Comparison of ENCODE assay signal across 15 cellular contexts in the genomic region with DNA sequence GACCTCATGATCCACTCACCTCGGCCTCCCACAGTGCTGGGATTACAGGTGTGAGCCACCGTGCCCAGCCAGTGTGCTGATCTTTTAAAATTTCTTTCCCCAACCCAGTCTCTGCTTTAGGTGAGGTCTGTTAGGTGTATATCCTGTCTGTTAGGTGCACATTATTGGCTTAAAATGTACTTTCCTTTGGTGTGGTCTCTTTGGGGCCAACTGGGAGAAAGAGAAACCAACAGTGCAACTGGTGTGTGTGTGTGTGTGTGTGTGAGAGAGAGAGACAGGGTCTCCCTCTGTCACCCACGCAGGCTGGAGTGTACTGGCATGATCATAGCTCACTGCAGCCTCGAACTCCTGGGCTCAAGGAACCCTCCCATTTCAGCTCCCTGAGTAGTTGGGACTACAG. TPM values are rescaled to one million over a fixed set of nuclear protein-coding genes. Genes with fewer than 3 reads are reported as not detected.
DNase-seq lines count a peak whose midpoint lies in the region; ATAC-seq and TF ChIP-seq lines count a peak whose summit lies in the region.
"Had no signal": no experiment of that assay in that cellular context is flagged by ENCODE, and none has a peak within 500 bp of the region (broad histone marks: within the 10 kb centered on the region; RNA-seq: fewer than 3 reads in every experiment).

No MANE protein-coding gene starts in this region.

- no peaks in the 10 kb centered on the region for H3K36me3 Mint-ChIP-seq in activated T-cell treated with anti-CD3 and anti-CD28 coated beads, Interleukin-2, amount 50 U/mL, for 72 hours (ENCODE audit: insufficient read depth in 2 of 2)
- H3K36me3 Mint-ChIP-seq in CD8-positive, alpha-beta memory T cell: no peaks in the 10 kb centered on the region
- H3K36me3 Mint-ChIP-seq in activated CD8-positive, alpha-beta T cell treated with anti-CD3 and anti-CD28 coated beads for 36 hours (ENCODE audit: low read depth): no peaks in the 10 kb centered on the region
- H3K36me3 Mint-ChIP-seq in naive thymus-derived CD8-positive, alpha-beta T cell: no peaks in the 10 kb centered on the region
- H3K36me3 Mint-ChIP-seq in endothelial cell (ENCODE audit: low read depth, unreplicated experiment): peaks cover 34% of the 10 kb centered on the region

- peaks cover 7% of the 10 kb centered on the region for H3K4me1 Mint-ChIP-seq in activated T-cell treated with anti-CD3 and anti-CD28 coated beads, Interleukin-2, amount 50 U/mL, for 72 hours (ENCODE audit: low read depth)
- H3K4me1 Mint-ChIP-seq in CD8-positive, alpha-beta memory T cell: peaks cover 6 to 11% (median 9%) of the 10 kb centered on the region in 3 donors
- peaks cover 7% of the 10 kb centered on the region for H3K4me1 Mint-ChIP-seq in activated CD8-positive, alpha-beta T cell treated with anti-CD3 and anti-CD28 coated beads for 36 hours (ENCODE audit: low read depth)
- H3K4me1 Mint-ChIP-seq in naive thymus-derived CD8-positive, alpha-beta T cell: peaks cover 7 to 35% (median 18%) of the 10 kb centered on the region in 4 donors
- no peaks in the 10 kb centered on the region for H3K4me1 Mint-ChIP-seq in endothelial cell (ENCODE audit: unreplicated experiment)

- no peaks in the 10 kb centered on the region for H3K27me3 ChIP-seq in CD8-positive, alpha-beta memory T cell (ENCODE audit: insufficient read depth, low read length, poor library complexity, severe bottlenecking)

- no peaks in the 10 kb centered on the region for H3K27me3 Mint-ChIP-seq in activated T-cell treated with anti-CD3 and anti-CD28 coated beads, Interleukin-2, amount 50 U/mL, for 72 hours (ENCODE audit: low read depth)
- H3K27me3 Mint-ChIP-seq in CD8-positive, alpha-beta memory T cell: peaks cover 0 to 4% of the 10 kb centered on the region in 2 donors
- H3K27me3 Mint-ChIP-seq in activated CD8-positive, alpha-beta T cell treated with anti-CD3 and anti-CD28 coated beads for 36 hours: no peaks in the 10 kb centered on the region
- H3K27me3 Mint-ChIP-seq in naive thymus-derived CD8-positive, alpha-beta T cell: no peaks in the 10 kb centered on the region
- peaks cover 5% of the 10 kb centered on the region for H3K27me3 Mint-ChIP-seq in endothelial cell (ENCODE audit: unreplicated experiment)

- ATAC-seq in activated T-cell treated with anti-CD3 and anti-CD28 coated beads, Interleukin-2, amount 50 U/mL, for 72 hours (replicated peaks in 1 of 2): peak; percentile 35 to 59
- ATAC-seq in activated CD8-positive, alpha-beta T cell treated with anti-CD3 and anti-CD28 coated beads for 36 hours: peak; percentile 79
- peak; percentile 60 to 96 for ATAC-seq in naive thymus-derived CD8-positive, alpha-beta T cell
- ATAC-seq: K562 had no signal

- intact Hi-C loops in activated CD8-positive, alpha-beta T cell treated with anti-CD3 and anti-CD28 coated beads for 36 hours (cut with micrococcal nuclease): no loop called here

- no peaks in the 10 kb centered on the region for H3K36me3 ChIP-seq in CD8-positive, alpha-beta memory T cell (ENCODE audit: insufficient read depth, low read length)

- no peak for DNase-seq in activated T-cell treated with anti-CD3 and anti-CD28 coated beads, Interleukin-2, amount 50 U/mL, for 72 hours
- no peak for DNase-seq in activated T-cell treated with anti-CD3 and anti-CD28 coated beads, Interleukin-2, amount 50 U/mL, for 48 hours
- peak in 2 of 5 donors; percentile 34 to 41 for DNase-seq in CD8-positive, alpha-beta memory T cell
- peak; percentile 31 for DNase-seq in activated CD8-positive, alpha-beta T cell treated with anti-CD3 and anti-CD28 coated beads for 36 hours
- DNase-seq in naive thymus-derived CD8-positive, alpha-beta T cell: peak in 3 of 10 donors; percentile 16 to 60 (median 53)
- no peak for DNase-seq in NCI-H1417 (lab: John Stamatoyannopoulos, UW)
- DNase-seq in endothelial cell (ENCODE audit: low spot score): no peak
- DNase-seq: GF-D8, GOT3, NCI-H1092, NCI-H1694 treated with DMSO at 0.1 percent for 48 hours, NCI-H446, NCI-H82, SHP77 treated with DMSO at 0.1 percent for 48 hours had no signal

- H3K4me3 ChIP-seq in CD8-positive, alpha-beta memory T cell (ENCODE audit: low read length): no peak overlapping the region
- H3K4me3 ChIP-seq: K562 had no signal

- peaks cover 11% of the 10 kb centered on the region for H3K4me1 ChIP-seq in CD8-positive, alpha-beta memory T cell (ENCODE audit: insufficient read depth, low read length)

- peak overlapping the region in 1 of 2 donors; percentile 29 for H3K4me3 Mint-ChIP-seq in activated T-cell treated with anti-CD3 and anti-CD28 coated beads, Interleukin-2, amount 50 U/mL, for 72 hours
- peak overlapping the region in 2 of 7 donors; percentile 44 to 58 for H3K4me3 Mint-ChIP-seq in CD8-positive, alpha-beta memory T cell
- H3K4me3 Mint-ChIP-seq in activated CD8-positive, alpha-beta T cell treated with anti-CD3 and anti-CD28 coated beads for 36 hours: no peak overlapping the region
- peak overlapping the region in 7 of 10 donors; percentile 19 to 71 (median 59) for H3K4me3 Mint-ChIP-seq in naive thymus-derived CD8-positive, alpha-beta T cell
- no peak overlapping the region for H3K4me3 Mint-ChIP-seq in endothelial cell (ENCODE audit: unreplicated experiment)

- POLR2A ChIA-PET in CD8-positive, alpha-beta memory T cell (lab: Charles Lee): no interaction called here
- POLR2A ChIA-PET in activated CD8-positive, alpha-beta T cell treated with anti-CD3 and anti-CD28 coated beads for 36 hours (lab: Charles Lee): interaction anchor here (1.0 kb wide), 1 partner anchor 84 kb away, joined by 4 read pairs; no protein-coding TSS in a partner anchor
- POLR2A ChIA-PET in naive thymus-derived CD8-positive, alpha-beta T cell (lab: Charles Lee): interaction anchor here (0.7 kb wide), 1 partner anchor 490 kb away, joined by 4 read pairs; no protein-coding TSS in a partner anchor

- no peaks in the 10 kb centered on the region for H3K9me3 ChIP-seq in CD8-positive, alpha-beta memory T cell (ENCODE audit: low read length)

- CTCF ChIA-PET in CD8-positive, alpha-beta memory T cell (lab: Charles Lee): no interaction called here
- CTCF ChIA-PET in activated CD8-positive, alpha-beta T cell treated with anti-CD3 and anti-CD28 coated beads for 36 hours (lab: Charles Lee): interaction anchor here (0.7 to 2.3 kb wide), 3 partner anchors 14 to 308 kb away, joined by 3 to 14 read pairs (median 4); no protein-coding TSS in a partner anchor

- H3K9me3 Mint-ChIP-seq in activated T-cell treated with anti-CD3 and anti-CD28 coated beads, Interleukin-2, amount 50 U/mL, for 72 hours: no peaks in the 10 kb centered on the region
- no peaks in the 10 kb centered on the region for H3K9me3 Mint-ChIP-seq in CD8-positive, alpha-beta memory T cell
- no peaks in the 10 kb centered on the region for H3K9me3 Mint-ChIP-seq in activated CD8-positive, alpha-beta T cell treated with anti-CD3 and anti-CD28 coated beads for 36 hours
- H3K9me3 Mint-ChIP-seq in naive thymus-derived CD8-positive, alpha-beta T cell: no peaks in the 10 kb centered on the region
- no peaks in the 10 kb centered on the region for H3K9me3 Mint-ChIP-seq in endothelial cell (ENCODE audit: unreplicated experiment)

- no peak overlapping the region for H3K27ac Mint-ChIP-seq in activated T-cell treated with anti-CD3 and anti-CD28 coated beads, Interleukin-2, amount 50 U/mL, for 72 hours
- peak overlapping the region in 7 of 8 donors; percentile 23 to 83 (median 73) for H3K27ac Mint-ChIP-seq in CD8-positive, alpha-beta memory T cell
- H3K27ac Mint-ChIP-seq in activated CD8-positive, alpha-beta T cell treated with anti-CD3 and anti-CD28 coated beads for 36 hours: peak overlapping the region; percentile 31
- H3K27ac Mint-ChIP-seq in naive thymus-derived CD8-positive, alpha-beta T cell: peak overlapping the region; percentile 22 to 92 (median 84)
- no peak overlapping the region for H3K27ac Mint-ChIP-seq in endothelial cell (ENCODE audit: unreplicated experiment)

- H3K27ac ChIP-seq in CD8-positive, alpha-beta memory T cell (ENCODE audit: low read depth, low read length): no peak overlapping the region

- no peak for TF ChIP-seq CTCF in activated CD8-positive, alpha-beta T cell treated with anti-CD3 and anti-CD28 coated beads for 36 hours (IDR thresholded peaks at IDR 0.05)
- TF ChIP-seq CTCF in endothelial cell (IDR thresholded peaks at IDR 0.05; ENCODE audit: unreplicated experiment): no peak

RNA-seq across cellular contexts. Expression of a gene that starts 50.3 kb away (rescaled TPM):
- 10 to 100 TPM; 26.8 to 38.8 TPM for total RNA-seq in activated T-cell treated with anti-CD3 and anti-CD28 coated beads, Interleukin-2, amount 50 U/mL, for 72 hours
- total RNA-seq in CD8-positive, alpha-beta memory T cell: 10 to 100 TPM; 19.2 to 21.7 TPM
- polyA plus RNA-seq in CD8-positive, alpha-beta memory T cell: 46.0 TPM
- 10 to 100 TPM; 16.8 to 17.5 TPM for total RNA-seq in activated CD8-positive, alpha-beta T cell treated with anti-CD3 and anti-CD28 coated beads for 36 hours
- 10 to 100 TPM; 45.2 to 48.5 TPM for total RNA-seq in naive thymus-derived CD8-positive, alpha-beta T cell
- polyA plus RNA-seq in naive thymus-derived CD8-positive, alpha-beta T cell: 10 to 100 TPM; 32.4 to 41.7 (median 32.8) TPM
- total RNA-seq in endothelial cell (ENCODE audit: unreplicated experiment): 11.7 TPM

RNA-seq across cellular contexts. Expression of a gene that starts 54.1 kb away (rescaled TPM):
- 1 to 10 TPM in 1 of 2 donors, under 1 TPM in 1; 0.69 to 1.6 TPM for total RNA-seq in activated T-cell treated with anti-CD3 and anti-CD28 coated beads, Interleukin-2, amount 50 U/mL, for 72 hours
- under 1 TPM; 0.18 to 0.33 TPM for total RNA-seq in CD8-positive, alpha-beta memory T cell
- polyA plus RNA-seq in CD8-positive, alpha-beta memory T cell: 0.48 TPM
- 1 to 10 TPM; 1.3 to 1.9 TPM for total RNA-seq in activated CD8-positive, alpha-beta T cell treated with anti-CD3 and anti-CD28 coated beads for 36 hours
- under 1 TPM; 0.10 to 0.19 TPM for total RNA-seq in naive thymus-derived CD8-positive, alpha-beta T cell
- under 1 TPM; 0.13 to 0.51 (median 0.22) TPM for polyA plus RNA-seq in naive thymus-derived CD8-positive, alpha-beta T cell
- total RNA-seq in endothelial cell (ENCODE audit: unreplicated experiment): 22.9 TPM

Comparison
In these comparisons a context has a peak if more than half of its experiments do, and no peak if none do; other contexts are left out.
1. H3K27ac Mint-ChIP-seq: peak in CD8-positive, alpha-beta memory T cell (7 of 8), activated CD8-positive, alpha-beta T cell treated with anti-CD3 and anti-CD28 coated beads for 36 hours (single experiment) and naive thymus-derived CD8-positive, alpha-beta T cell (10 of 10); none in activated T-cell treated with anti-CD3 and anti-CD28 coated beads, Interleukin-2, amount 50 U/mL, for 72 hours (single experiment) and endothelial cell (single experiment).
2. H3K4me3 Mint-ChIP-seq: peak in naive thymus-derived CD8-positive, alpha-beta T cell (7 of 10); none in activated CD8-positive, alpha-beta T cell treated with anti-CD3 and anti-CD28 coated beads for 36 hours (single experiment) and endothelial cell (single experiment).
3. Peak in every context shown above with its lines, with median percentiles within 50 percentile points of each other: ATAC-seq.